Comparison of ENCODE assay signal across 1 cellular context in the genomic region with DNA sequence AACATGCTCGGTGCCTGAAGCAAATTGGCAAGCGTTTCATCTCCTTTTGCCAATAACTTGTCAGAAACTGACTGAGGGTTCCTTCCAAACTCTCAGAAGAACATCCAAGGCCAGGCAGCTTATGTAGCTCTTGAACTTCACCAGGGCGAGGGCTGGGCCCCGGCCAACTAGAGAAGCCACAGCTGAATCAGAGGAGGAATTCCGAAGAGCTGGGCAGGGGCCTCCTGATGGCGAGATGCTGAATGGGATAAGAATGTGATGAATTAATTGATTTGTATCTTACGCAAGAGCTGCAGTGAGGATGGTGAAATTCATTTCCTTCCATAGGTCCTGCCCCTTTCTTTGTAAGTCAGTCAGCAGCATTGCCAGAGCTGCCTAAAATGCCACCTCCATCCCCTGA.
TF ChIP-seq lines count a peak whose summit lies in the region.

No MANE protein-coding gene starts in this region.

TF ChIP-seq in WTC11, 78 proteins besides CTCF, POLR2A, EP300 and RAD21 (continued from another document):
- TF ChIP-seq, protein P1, sequence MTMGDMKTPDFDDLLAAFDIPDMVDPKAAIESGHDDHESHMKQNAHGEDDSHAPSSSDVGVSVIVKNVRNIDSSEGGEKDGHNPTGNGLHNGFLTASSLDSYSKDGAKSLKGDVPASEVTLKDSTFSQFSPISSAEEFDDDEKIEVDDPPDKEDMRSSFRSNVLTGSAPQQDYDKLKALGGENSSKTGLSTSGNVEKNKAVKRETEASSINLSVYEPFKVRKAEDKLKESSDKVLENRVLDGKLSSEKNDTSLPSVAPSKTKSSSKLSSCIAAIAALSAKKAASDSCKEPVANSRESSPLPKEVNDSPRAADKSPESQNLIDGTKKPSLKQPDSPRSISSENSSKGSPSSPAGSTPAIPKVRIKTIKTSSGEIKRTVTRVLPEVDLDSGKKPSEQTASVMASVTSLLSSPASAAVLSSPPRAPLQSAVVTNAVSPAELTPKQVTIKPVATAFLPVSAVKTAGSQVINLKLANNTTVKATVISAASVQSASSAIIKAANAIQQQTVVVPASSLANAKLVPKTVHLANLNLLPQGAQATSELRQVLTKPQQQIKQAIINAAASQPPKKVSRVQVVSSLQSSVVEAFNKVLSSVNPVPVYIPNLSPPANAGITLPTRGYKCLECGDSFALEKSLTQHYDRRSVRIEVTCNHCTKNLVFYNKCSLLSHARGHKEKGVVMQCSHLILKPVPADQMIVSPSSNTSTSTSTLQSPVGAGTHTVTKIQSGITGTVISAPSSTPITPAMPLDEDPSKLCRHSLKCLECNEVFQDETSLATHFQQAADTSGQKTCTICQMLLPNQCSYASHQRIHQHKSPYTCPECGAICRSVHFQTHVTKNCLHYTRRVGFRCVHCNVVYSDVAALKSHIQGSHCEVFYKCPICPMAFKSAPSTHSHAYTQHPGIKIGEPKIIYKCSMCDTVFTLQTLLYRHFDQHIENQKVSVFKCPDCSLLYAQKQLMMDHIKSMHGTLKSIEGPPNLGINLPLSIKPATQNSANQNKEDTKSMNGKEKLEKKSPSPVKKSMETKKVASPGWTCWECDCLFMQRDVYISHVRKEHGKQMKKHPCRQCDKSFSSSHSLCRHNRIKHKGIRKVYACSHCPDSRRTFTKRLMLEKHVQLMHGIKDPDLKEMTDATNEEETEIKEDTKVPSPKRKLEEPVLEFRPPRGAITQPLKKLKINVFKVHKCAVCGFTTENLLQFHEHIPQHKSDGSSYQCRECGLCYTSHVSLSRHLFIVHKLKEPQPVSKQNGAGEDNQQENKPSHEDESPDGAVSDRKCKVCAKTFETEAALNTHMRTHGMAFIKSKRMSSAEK (CRISPR knock-in tag; IDR thresholded peaks at IDR 0.05; ENCODE audit: borderline replicate concordance) = no peak
- no peak for TF ChIP-seq ELF4 (CRISPR knock-in tag; IDR thresholded peaks at IDR 0.05; ENCODE audit: low read depth)
- no peak for TF ChIP-seq ZNF232 (CRISPR knock-in tag; IDR thresholded peaks at IDR 0.05)
